In the genomic region with DNA sequence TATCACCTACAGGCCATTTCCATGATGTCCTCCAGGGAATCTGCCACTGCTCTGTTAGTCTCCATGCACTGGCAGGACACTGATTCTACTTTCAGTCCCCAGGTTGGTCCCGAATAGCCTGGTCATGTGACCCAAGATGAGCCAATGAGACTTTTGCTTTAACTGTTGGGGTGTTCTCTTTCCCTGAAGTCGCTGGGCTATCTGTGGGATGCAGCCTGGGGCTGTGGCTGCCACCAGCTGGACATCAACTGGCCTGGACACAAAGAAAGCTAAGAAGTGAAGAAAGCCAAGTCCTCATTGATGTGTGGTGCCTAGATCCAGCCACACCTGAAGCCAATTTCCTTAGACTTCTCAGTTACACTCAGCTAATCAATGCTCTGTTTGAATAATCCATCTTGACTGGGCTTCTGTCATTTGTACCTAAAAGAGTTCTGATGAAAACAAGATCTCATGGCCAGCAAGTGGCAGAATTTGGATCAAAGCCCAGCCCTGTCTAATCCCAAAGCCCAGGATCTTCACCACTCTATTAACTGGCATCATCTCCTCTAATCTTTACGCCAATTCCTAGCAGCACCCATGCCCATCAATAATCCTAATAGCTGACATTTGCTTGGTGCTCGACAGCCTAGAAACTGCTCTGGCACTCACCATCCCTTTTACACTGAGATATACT, we compare ENCODE assay signal across 13 cellular contexts. TPM values are rescaled to one million over a fixed set of nuclear protein-coding genes. Genes with fewer than 3 reads are reported as not detected.
A peak's percentile ranks its signal among the peaks of the same experiment; 100 is the strongest.
DNase-seq lines count a peak whose midpoint lies in the region; ATAC-seq and TF ChIP-seq lines count a peak whose summit lies in the region.
"Had no signal": no experiment of that assay in that cellular context is flagged by ENCODE, and none has a peak within 500 bp of the region (broad histone marks: within the 10 kb centered on the region; RNA-seq: fewer than 3 reads in every experiment).

No MANE protein-coding gene starts in this region.

- H3K9me3 ChIP-seq in Peyer's patch (peaks cover 0 to 3% (median 0%) of the 10 kb centered on the region in 4 donors), mucosa of rectum (ENCODE audit: control insufficient read depth in 2 of 2, low read length in 2 of 2) (no peaks in the 10 kb centered on the region), suprapubic skin (no peaks in the 10 kb centered on the region)

- intact Hi-C loops in dendritic cell treated with granulocyte-macrophage colony-stimulating factor and Interleukin-4, amounts not matched to agents 40 ng/mL and 50 ng/mL, for 4 days (cut with micrococcal nuclease): no loop called here

- H3K27ac Mint-ChIP-seq in dendritic cell treated with granulocyte-macrophage colony-stimulating factor and Interleukin-4, amounts not matched to agents 40 ng/mL and 50 ng/mL, for 4 days: peak overlapping the region; percentile 55
- no peak overlapping the region for H3K27ac Mint-ChIP-seq in natural killer cell treated with Interleukin-12 subunit alpha and Interleukin-12 subunit beta and Interleukin-15 and Interleukin-18, amount 100 ng/mL, for 72 hours
- H3K27ac Mint-ChIP-seq: activated B cell treated with CpG ODN at 0.5 μM for 24 hours; activated naive CD8-positive, alpha-beta T cell had no signal

- no peak for TF ChIP-seq EP300 in suprapubic skin (IDR thresholded peaks at IDR 0.05)

- 63% methylated on average over 4 of the region's 4 CpGs for WGBS in suprapubic skin

- H3K27me3 Mint-ChIP-seq in dendritic cell treated with granulocyte-macrophage colony-stimulating factor and Interleukin-4, amounts not matched to agents 40 ng/mL and 50 ng/mL, for 4 days: peaks cover 8% of the 10 kb centered on the region
- peaks cover 0 to 11% of the 10 kb centered on the region in 2 donors for H3K27me3 Mint-ChIP-seq in natural killer cell treated with Interleukin-12 subunit alpha and Interleukin-12 subunit beta and Interleukin-15 and Interleukin-18, amount 100 ng/mL, for 72 hours
- H3K27me3 Mint-ChIP-seq: activated naive CD8-positive, alpha-beta T cell had no signal

- H3K9ac ChIP-seq in mucosa of rectum (ENCODE audit: low read depth in 1 of 2, low read length in 2 of 2): no peak overlapping the region

- H3K9me3 Mint-ChIP-seq in dendritic cell treated with granulocyte-macrophage colony-stimulating factor and Interleukin-4, amounts not matched to agents 40 ng/mL and 50 ng/mL, for 4 days: no peaks in the 10 kb centered on the region
- H3K9me3 Mint-ChIP-seq in natural killer cell treated with Interleukin-12 subunit alpha and Interleukin-12 subunit beta and Interleukin-15 and Interleukin-18, amount 100 ng/mL, for 72 hours: no peaks in the 10 kb centered on the region
- H3K9me3 Mint-ChIP-seq: activated B cell treated with CpG ODN at 0.5 μM for 24 hours had no signal

- H3K27ac ChIP-seq in Peyer's patch (peak overlapping the region; percentile 27 to 86 (median 65)), mucosa of rectum (ENCODE audit: low read depth in 2 of 2, low read length in 2 of 2) (peak overlapping the region; percentile 85 to 92), suprapubic skin (peak overlapping the region; percentile 93)
- H3K27ac ChIP-seq: foreskin keratinocyte had no signal

- peaks cover 11% of the 10 kb centered on the region for H3K36me3 Mint-ChIP-seq in dendritic cell treated with granulocyte-macrophage colony-stimulating factor and Interleukin-4, amounts not matched to agents 40 ng/mL and 50 ng/mL, for 4 days (ENCODE audit: low read depth)
- no peaks in the 10 kb centered on the region for H3K36me3 Mint-ChIP-seq in natural killer cell treated with Interleukin-12 subunit alpha and Interleukin-12 subunit beta and Interleukin-15 and Interleukin-18, amount 100 ng/mL, for 72 hours
- H3K36me3 Mint-ChIP-seq: activated naive CD8-positive, alpha-beta T cell had no signal

- no peak for TF ChIP-seq CTCF in Peyer's patch (IDR thresholded peaks at IDR 0.05)
- no peak for TF ChIP-seq CTCF in suprapubic skin (IDR thresholded peaks at IDR 0.05)

- DNase-seq in Peyer's patch: no peak
- DNase-seq in suprapubic skin (ENCODE audit: low spot score in 2 of 2): peak in 1 of 2 donors; percentile 61
- no peak for DNase-seq in NK-92 treated with Interleukin-12 subunit alpha and Interleukin-12 subunit beta, amount 100 ng/mL, for 24 hours (lab: John Stamatoyannopoulos, UW)
- no peak for DNase-seq in cerebellar nuclear complex (lab: John Stamatoyannopoulos, UW)
- no peak for DNase-seq in ecto neural progenitor cell (ENCODE audit: low spot score)
- DNase-seq in natural killer cell treated with Interleukin-12 subunit alpha and Interleukin-12 subunit beta and Interleukin-15 and Interleukin-18, amount 100 ng/mL, for 72 hours (ENCODE audit: low spot score): no peak
- DNase-seq: activated B cell treated with CpG ODN at 0.5 μM for 24 hours; foreskin keratinocyte; kidney; stimulated activated CD8-positive, alpha-beta memory T cell treated with anti-CD3 and anti-CD28 coated beads, Interleukin-4, amount 100 ng/mL, for 48 hours had no signal

- no peak for ATAC-seq in natural killer cell treated with Interleukin-12 subunit alpha and Interleukin-12 subunit beta and Interleukin-15 and Interleukin-18, amount 100 ng/mL, for 72 hours

- H3K4me3 ChIP-seq in Peyer's patch: no peak overlapping the region
- H3K4me3 ChIP-seq in mucosa of rectum (ENCODE audit: low read length in 2 of 2): no peak overlapping the region
- no peak overlapping the region for H3K4me3 ChIP-seq in suprapubic skin

- H3K27me3 ChIP-seq in Peyer's patch (no peaks in the 10 kb centered on the region), mucosa of rectum (ENCODE audit: control insufficient read depth in 2 of 2, insufficient read depth in 2 of 2, low read length in 2 of 2) (no peaks in the 10 kb centered on the region), suprapubic skin (no peaks in the 10 kb centered on the region)
- H3K27me3 ChIP-seq: foreskin keratinocyte had no signal

- H3K4me1 Mint-ChIP-seq in dendritic cell treated with granulocyte-macrophage colony-stimulating factor and Interleukin-4, amounts not matched to agents 40 ng/mL and 50 ng/mL, for 4 days (ENCODE audit: low read depth): peaks cover 84% of the 10 kb centered on the region
- peaks cover 6% of the 10 kb centered on the region in 2 donors for H3K4me1 Mint-ChIP-seq in natural killer cell treated with Interleukin-12 subunit alpha and Interleukin-12 subunit beta and Interleukin-15 and Interleukin-18, amount 100 ng/mL, for 72 hours (ENCODE audit: low read depth in 2 of 2)
- H3K4me1 Mint-ChIP-seq: activated B cell treated with CpG ODN at 0.5 μM for 24 hours had no signal

- no peaks in the 10 kb centered on the region for H3K36me3 ChIP-seq in Peyer's patch
- H3K36me3 ChIP-seq in mucosa of rectum (ENCODE audit: control insufficient read depth in 2 of 2, insufficient read depth in 2 of 2, low read length in 2 of 2): peaks cover 0 to 5% of the 10 kb centered on the region in 2 donors
- H3K36me3 ChIP-seq in suprapubic skin: peaks cover 7% of the 10 kb centered on the region

- TF ChIP-seq POLR2A in Peyer's patch (IDR thresholded peaks at IDR 0.05) (no peak), suprapubic skin (IDR thresholded peaks at IDR 0.05) (no peak)

- H3K4me1 ChIP-seq in Peyer's patch (peaks cover 0 to 27% (median 5%) of the 10 kb centered on the region in 4 donors), mucosa of rectum (ENCODE audit: control insufficient read depth in 2 of 2, insufficient read depth in 2 of 2, low read length in 2 of 2) (peaks cover 25 to 37% of the 10 kb centered on the region in 2 donors), suprapubic skin (peaks cover 88% of the 10 kb centered on the region)

- no peak overlapping the region for H3K4me3 Mint-ChIP-seq in dendritic cell treated with granulocyte-macrophage colony-stimulating factor and Interleukin-4, amounts not matched to agents 40 ng/mL and 50 ng/mL, for 4 days
- no peak overlapping the region for H3K4me3 Mint-ChIP-seq in natural killer cell treated with Interleukin-12 subunit alpha and Interleukin-12 subunit beta and Interleukin-15 and Interleukin-18, amount 100 ng/mL, for 72 hours
- H3K4me3 Mint-ChIP-seq: activated B cell treated with CpG ODN at 0.5 μM for 24 hours; activated naive CD8-positive, alpha-beta T cell had no signal

RNA-seq across cellular contexts. Expression of a gene that starts 37.1 kb away (rescaled TPM):
- 10 to 100 TPM in 3 of 4 donors, 1 to 10 TPM in 1; 5.8 to 26.4 (median 11.7) TPM for total RNA-seq in Peyer's patch
- 10 to 100 TPM; 29.1 to 42.1 (median 31.3) TPM for total RNA-seq in suprapubic skin
- under 1 TPM; 0.08 to 0.33 TPM for total RNA-seq in natural killer cell treated with Interleukin-12 subunit alpha and Interleukin-12 subunit beta and Interleukin-15 and Interleukin-18, amount 100 ng/mL, for 72 hours

Comparison
In these comparisons a context has a peak if more than half of its experiments do, and no peak if none do; other contexts are left out.
1. RNA of a gene that starts 37.1 kb away (total RNA-seq): 29.1 to 42.1 TPM in suprapubic skin and 5.8 to 26.4 TPM in Peyer's patch; 0.08 to 0.33 TPM in natural killer cell treated with Interleukin-12 subunit alpha and Interleukin-12 subunit beta and Interleukin-15 and Interleukin-18, amount 100 ng/mL, for 72 hours; every median in the first group is over 4 times any median in the second.
2. Peak in every context shown above with its lines, with median percentiles within 50 percentile points of each other: H3K27ac ChIP-seq.